In genomic region chr4:2964077-2964471, GRCh38 we compare ENCODE assay signal across 8 cellular contexts. TPM values are rescaled to one million over a fixed set of nuclear protein-coding genes. Genes with fewer than 3 reads are reported as not detected.
DNase-seq lines count a peak whose midpoint lies in the region; ATAC-seq and TF ChIP-seq lines count a peak whose summit lies in the region.

No MANE protein-coding gene starts in this region.

- ATAC-seq in natural killer cell (no peak), HG03108 (IDR thresholded peaks at IDR 0.05; ENCODE audit: unreplicated experiment) (no peak)

- H3K9me3 Mint-ChIP-seq in CD4-positive, alpha-beta memory T cell: no peaks in the 10 kb centered on the region
- H3K9me3 Mint-ChIP-seq in endodermal cell (no peaks in the 10 kb centered on the region), natural killer cell (no peaks in the 10 kb centered on the region)

- H3K9ac ChIP-seq in NT2/D1 (ENCODE audit: insufficient read length, low read depth) (peak overlapping the region; percentile 99), endodermal cell (ENCODE audit: extremely low read depth, low read length, poor library complexity, severe bottlenecking) (peak overlapping the region; percentile 25)

- peaks cover 22 to 47% (median 30%) of the 10 kb centered on the region in 4 donors for H3K4me1 Mint-ChIP-seq in CD4-positive, alpha-beta memory T cell
- H3K4me1 Mint-ChIP-seq in endodermal cell (peaks cover 16% of the 10 kb centered on the region), natural killer cell (peaks cover 28 to 42% of the 10 kb centered on the region in 2 donors)

- peak overlapping the region; percentile 29 to 68 for H3K4me3 ChIP-seq in CD4-positive, alpha-beta memory T cell (ENCODE audit: low read length in 2 of 2)
- H3K4me3 ChIP-seq in NT2/D1 (ENCODE audit: insufficient read length, low read depth) (peak overlapping the region; percentile 97), endodermal cell (ENCODE audit: low read length) (peak overlapping the region; percentile 79)

- H3K4me1 ChIP-seq in CD4-positive, alpha-beta memory T cell (ENCODE audit: insufficient read depth, low read length): peaks cover 36% of the 10 kb centered on the region
- peaks cover 4% of the 10 kb centered on the region for H3K4me1 ChIP-seq in NT2/D1 (ENCODE audit: insufficient read depth, insufficient read length)
- peaks cover 4% of the 10 kb centered on the region for H3K4me1 ChIP-seq in endodermal cell (ENCODE audit: control insufficient read depth, insufficient read depth, low read length)

- H3K27me3 ChIP-seq in CD4-positive, alpha-beta memory T cell (ENCODE audit: insufficient read depth, low read length): no peaks in the 10 kb centered on the region
- H3K27me3 ChIP-seq in NT2/D1 (ENCODE audit: insufficient read depth, insufficient read length) (peaks cover 15% of the 10 kb centered on the region), endodermal cell (ENCODE audit: control insufficient read depth, insufficient read depth, low read length, poor library complexity, severe bottlenecking) (no peaks in the 10 kb centered on the region)

- POLR2A ChIA-PET in CD4-positive, alpha-beta memory T cell (lab: Charles Lee; ENCODE audit: partially characterized antibody): interaction anchor here (0.8 to 6.2 kb wide), 19 partner anchors 9 to 673 kb away, joined by 3 to 82 read pairs (median 5); partner anchors contain the start of genes FAM193A, HTT, HTT-AS and TNIP2

- H3K4me3 Mint-ChIP-seq in CD4-positive, alpha-beta memory T cell: peak overlapping the region; percentile 78 to 93 (median 89)
- H3K4me3 Mint-ChIP-seq in endodermal cell: peak overlapping the region; percentile 90
- H3K4me3 Mint-ChIP-seq in natural killer cell: peak overlapping the region; percentile 91

- H3K36me3 Mint-ChIP-seq in CD4-positive, alpha-beta memory T cell: peaks cover 0 to 17% of the 10 kb centered on the region in 2 donors
- H3K36me3 Mint-ChIP-seq in endodermal cell (ENCODE audit: low read depth): peaks cover 6% of the 10 kb centered on the region
- no peaks in the 10 kb centered on the region for H3K36me3 Mint-ChIP-seq in natural killer cell

- intact Hi-C loops in CD4-positive, alpha-beta memory T cell (cut with micrococcal nuclease): loop anchor here (5.0 kb wide), 2 partner anchors 83 to 1252 kb away; partner anchors contain the start of gene SLBP
- intact Hi-C loops in natural killer cell (cut with micrococcal nuclease): loop anchor here (5.0 to 10.0 kb wide), 2 partner anchors 83 to 199 kb away; no protein-coding TSS in a partner anchor

- TF ChIP-seq CTCF in endodermal cell (conservative IDR thresholded peaks at IDR 0.05): no peak
- no peak for TF ChIP-seq CTCF in natural killer cell (IDR thresholded peaks at IDR 0.05)

- peak overlapping the region; percentile 76 to 93 (median 86) for H3K27ac Mint-ChIP-seq in CD4-positive, alpha-beta memory T cell
- H3K27ac Mint-ChIP-seq in endodermal cell (no peak overlapping the region), natural killer cell (peak overlapping the region; percentile 43 to 90)

- H3K27me3 Mint-ChIP-seq in CD4-positive, alpha-beta memory T cell: no peaks in the 10 kb centered on the region
- peaks cover 5% of the 10 kb centered on the region for H3K27me3 Mint-ChIP-seq in endodermal cell (ENCODE audit: insufficient read depth)
- H3K27me3 Mint-ChIP-seq in natural killer cell (ENCODE audit: low read depth in 2 of 2): no peaks in the 10 kb centered on the region

- H3K36me3 ChIP-seq in CD4-positive, alpha-beta memory T cell (ENCODE audit: insufficient read depth, low read length): no peaks in the 10 kb centered on the region
- H3K36me3 ChIP-seq in NT2/D1 (ENCODE audit: insufficient read depth, insufficient read length, low read length) (peaks cover 11% of the 10 kb centered on the region), endodermal cell (ENCODE audit: control insufficient read depth, insufficient read depth, low read length) (no peaks in the 10 kb centered on the region)

- DNase-seq in CD4-positive, alpha-beta memory T cell: no peak
- DNase-seq in NT2/D1 (ENCODE audit: low read depth, low spot score) (no peak), endodermal cell (peak; percentile 62), natural killer cell (no peak), NCI-H510A treated with DMSO at 0.1 percent for 48 hours (lab: John Stamatoyannopoulos, UW) (no peak), foreskin melanocyte (no peak), HCEC 1CT (no peak)

- H3K9me3 ChIP-seq in CD4-positive, alpha-beta memory T cell (ENCODE audit: control insufficient read depth in 1 of 2, low read length in 2 of 2): no peaks in the 10 kb centered on the region
- H3K9me3 ChIP-seq in NT2/D1 (ENCODE audit: insufficient read depth, low read length) (no peaks in the 10 kb centered on the region), endodermal cell (ENCODE audit: control insufficient read depth, low read length) (no peaks in the 10 kb centered on the region)

- 14 to 42% methylated on average over 8 to 23 of the region's 23 CpGs for WGBS in endodermal cell (ENCODE audit: insufficient coverage in 1 of 2, insufficient read length in 1 of 2), 2 experiments

- CTCF ChIA-PET in CD4-positive, alpha-beta memory T cell (lab: Charles Lee; ENCODE audit: partially characterized antibody): interaction anchor here (1.0 to 4.2 kb wide), 5 partner anchors 11 to 205 kb away, joined by 3 to 28 read pairs (median 5); no protein-coding TSS in a partner anchor

- H3K27ac ChIP-seq in CD4-positive, alpha-beta memory T cell (ENCODE audit: low read depth, low read length): peak overlapping the region; percentile 83
- H3K27ac ChIP-seq in endodermal cell (ENCODE audit: low read depth, low read length): no peak overlapping the region

RNA-seq across cellular contexts. Expression of gene GRK4, which starts 0.7 kb away (rescaled TPM):
- 1 to 10 TPM; 2.8 to 3.2 TPM for total RNA-seq in CD4-positive, alpha-beta memory T cell
- polyA plus RNA-seq in CD4-positive, alpha-beta memory T cell: 1 to 10 TPM in 1 of 2 donors, under 1 TPM in 1; 0.55 to 1.9 TPM
- total RNA-seq in endodermal cell (1 to 10 TPM; 2.8 to 4.2 TPM), natural killer cell (1 to 10 TPM; 2.0 to 6.4 (median 5.1) TPM)
- polyA plus RNA-seq in endodermal cell (2013, experiment 1 of 2): 3.5 TPM
- polyA plus RNA-seq in endodermal cell (2013, experiment 2 of 2): 4.0 TPM

RNA-seq across cellular contexts. Expression of gene NOP14, which starts 0.9 kb away (rescaled TPM):
- total RNA-seq in CD4-positive, alpha-beta memory T cell: 10 to 100 TPM; 41.3 to 41.4 TPM
- 10 to 100 TPM in 1 of 2 donors, 1 to 10 TPM in 1; 2.6 to 35.5 TPM for polyA plus RNA-seq in CD4-positive, alpha-beta memory T cell
- total RNA-seq in endodermal cell: 10 to 100 TPM; 23.0 to 31.9 TPM
- 20.5 TPM for polyA plus RNA-seq in endodermal cell (2013, experiment 1 of 2)
- polyA plus RNA-seq in endodermal cell (2013, experiment 2 of 2): 18.2 TPM
- total RNA-seq in natural killer cell: 10 to 100 TPM; 20.9 to 25.0 (median 21.1) TPM
